ENCODE assay signal across 9 cellular contexts in genomic region chr7:2037301-2037804, GRCh38.
DNase-seq lines count a peak whose midpoint lies in the region; ATAC-seq and TF ChIP-seq lines count a peak whose summit lies in the region.
"Had no signal": no experiment of that assay in that cellular context is flagged by ENCODE, and none has a peak within 500 bp of the region (broad histone marks: within the 10 kb centered on the region; RNA-seq: fewer than 3 reads in every experiment).

No MANE protein-coding gene starts in this region.

- H3K27me3 ChIP-seq in DND-41 (ENCODE audit: insufficient read depth, low read length, poor library complexity) = no peaks in the 10 kb centered on the region
- H3K27me3 ChIP-seq in rectal smooth muscle tissue (ENCODE audit: control insufficient read depth, insufficient read depth, low read length) = no peaks in the 10 kb centered on the region

- H3K4me3 Mint-ChIP-seq in activated B cell treated with CpG ODN at 0.5 μM for 24 hours = peak overlapping the region; percentile 86

- H3K79me2 ChIP-seq in DND-41 (ENCODE audit: insufficient read depth, low read length) = peaks cover 17% of the 10 kb centered on the region

- H3K36me3 Mint-ChIP-seq in activated B cell treated with CpG ODN at 0.5 μM for 24 hours (ENCODE audit: low read depth) = peaks cover 4% of the 10 kb centered on the region

- intact Hi-C loops in activated B cell treated with CpG ODN at 0.5 μM for 24 hours (cut with micrococcal nuclease) = no loop called here

- H3K9ac ChIP-seq in DND-41 (ENCODE audit: low read depth, low read length) (peak overlapping the region; percentile 45), rectal smooth muscle tissue (ENCODE audit: low read length) (no peak overlapping the region)

- H3K27me3 Mint-ChIP-seq in activated B cell treated with CpG ODN at 0.5 μM for 24 hours = no peaks in the 10 kb centered on the region

- no peak overlapping the region for H2AFZ ChIP-seq in DND-41 (ENCODE audit: low read depth, low read length)

- DNase-seq in DND-41 (peak; percentile 69), activated B cell treated with CpG ODN at 0.5 μM for 24 hours (no peak), fibroblast of villous mesenchyme (ENCODE audit: low read depth) (peak; percentile 53), NCI-H526 treated with DMSO at 0.1 percent for 48 hours (lab: John Stamatoyannopoulos, UW) (no peak), NOMO-1 treated with dmso at 0.1 percent for 144 hours (lab: John Stamatoyannopoulos, UW; ENCODE audit: unreplicated experiment) (no peak), SK-N-DZ (ENCODE audit: low spot score) (no peak), nucleus accumbens (lab: John Stamatoyannopoulos, UW) (no peak)
- DNase-seq: NCI-H2171 had no signal

- H3K27ac Mint-ChIP-seq in activated B cell treated with CpG ODN at 0.5 μM for 24 hours = peak overlapping the region; percentile 86

- H3K4me1 Mint-ChIP-seq in activated B cell treated with CpG ODN at 0.5 μM for 24 hours = peaks cover 72% of the 10 kb centered on the region

- peak; percentile 74 for ATAC-seq in DND-41 (ENCODE audit: insufficient read depth, low read depth)
- peak; percentile 3 for ATAC-seq in activated B cell treated with CpG ODN at 0.5 μM for 24 hours (ENCODE audit: low read depth)

- peak overlapping the region; percentile 67 for H3K4me2 ChIP-seq in DND-41 (ENCODE audit: insufficient read depth, low read length)

- H3K36me3 ChIP-seq in DND-41 (ENCODE audit: insufficient read depth, low read length) (peaks cover 7% of the 10 kb centered on the region), rectal smooth muscle tissue (ENCODE audit: control insufficient read depth, insufficient read depth, low read length) (no peaks in the 10 kb centered on the region)

- no peaks in the 10 kb centered on the region for H3K9me3 Mint-ChIP-seq in activated B cell treated with CpG ODN at 0.5 μM for 24 hours

- TF ChIP-seq CTCF in DND-41 (IDR thresholded peaks at IDR 0.05; ENCODE audit: borderline replicate concordance, extremely low read depth, low read length, poor library complexity, severe bottlenecking) (no peak), activated B cell treated with CpG ODN at 0.5 μM for 24 hours (IDR thresholded peaks at IDR 0.05) (no peak), fibroblast of villous mesenchyme (IDR thresholded peaks at IDR 0.05; ENCODE audit: insufficient read depth, low read depth, low read length) (no peak)

- H4K20me1 ChIP-seq in DND-41 (ENCODE audit: insufficient read depth, low read length) = 0 out of 2 replicates have a peak, but pooled peaks cover 3% of the 10 kb centered on the region

- H3K4me1 ChIP-seq in DND-41 (ENCODE audit: insufficient read depth, low read length) (peaks cover 67% of the 10 kb centered on the region), rectal smooth muscle tissue (ENCODE audit: control insufficient read depth, insufficient read depth, low read length) (no peaks in the 10 kb centered on the region)

- H3K27ac ChIP-seq in DND-41 (ENCODE audit: low read length) (peak overlapping the region; percentile 83), rectal smooth muscle tissue (ENCODE audit: low read depth, low read length) (no peak overlapping the region)

- peak overlapping the region in 1 of 2 experiments; percentile 44; a peak in 2 of 4 replicates for H3K4me3 ChIP-seq in DND-41 (ENCODE audit: low read depth in 1 of 2, low read length in 2 of 2)
- peak overlapping the region; percentile 54 for H3K4me3 ChIP-seq in fibroblast of villous mesenchyme (ENCODE audit: low read depth, low read length)
- H3K4me3 ChIP-seq in rectal smooth muscle tissue (ENCODE audit: low read length) = peak overlapping the region; percentile 52

- H3K9me3 ChIP-seq in DND-41 (ENCODE audit: insufficient read depth, low read length, severe bottlenecking) = no peaks in the 10 kb centered on the region

- POLR2A ChIA-PET in activated B cell treated with CpG ODN at 0.5 μM for 24 hours (lab: Charles Lee) = interaction anchor here (0.6 to 1.1 kb wide), 2 partner anchors 15 to 32 kb away, joined by 5 to 6 read pairs; no protein-coding TSS in a partner anchor

- CTCF ChIA-PET in activated B cell treated with CpG ODN at 0.5 μM for 24 hours (lab: Charles Lee) = interaction anchor here (1.0 kb wide), 1 partner anchor 62 kb away, joined by 3 read pairs; no protein-coding TSS in a partner anchor

Comparison
In these comparisons a context has a peak if more than half of its experiments do, and no peak if none do; other contexts are left out.
1. DNase-seq: peak in DND-41 (single experiment) and fibroblast of villous mesenchyme (single experiment); none in activated B cell treated with CpG ODN at 0.5 μM for 24 hours (single experiment), NCI-H526 treated with DMSO at 0.1 percent for 48 hours (single experiment), NOMO-1 treated with dmso at 0.1 percent for 144 hours (single experiment), SK-N-DZ (single experiment) and nucleus accumbens (0 of 56).